ENCODE assay signal across 10 cellular contexts in genomic region chr6:111230351-111231077, GRCh38.
DNase-seq lines count a peak whose midpoint lies in the region; ATAC-seq, FAIRE-seq and TF ChIP-seq lines count a peak whose summit lies in the region.
"Had no signal": no experiment of that assay in that cellular context is flagged by ENCODE, and none has a peak within 500 bp of the region (broad histone marks: within the 10 kb centered on the region; RNA-seq: fewer than 3 reads in every experiment).

No MANE protein-coding gene starts in this region.

- TF ChIP-seq POLR2A in GM18505 (IDR thresholded peaks at IDR 0.05; ENCODE audit: borderline replicate concordance, extremely low read depth, insufficient read depth, insufficient read length): no peak

- no peak for FAIRE-seq in D721Med (lab: Jason Lieb, UNC)

- TF ChIP-seq CTCF in epithelial cell of esophagus (IDR thresholded peaks at IDR 0.05; ENCODE audit: insufficient read depth, low read depth, low read length, missing control alignments): no peak
- no peak for TF ChIP-seq CTCF in liver (IDR thresholded peaks at IDR 0.05; ENCODE audit: low read depth, low read length, missing input control)
- no peak for TF ChIP-seq CTCF in D721Med (IDR thresholded peaks at IDR 0.05; ENCODE audit: insufficient read depth, missing control alignments)

- 55% methylated on average over 2 of the region's 2 CpGs for whole genome bisulfite sequencing in liver

- no peak overlapping the region for H3K4me3 ChIP-seq in epithelial cell of esophagus (ENCODE audit: low read length)
- no peak overlapping the region for H3K4me3 ChIP-seq in liver (ENCODE audit: low read depth in 1 of 3, low read length in 3 of 3)

- no peak overlapping the region for H3K27ac ChIP-seq in liver (ENCODE audit: low read depth in 1 of 2, low read length in 2 of 2)

- H3K36me3 ChIP-seq in liver (ENCODE audit: control insufficient read depth in 4 of 4, insufficient read depth in 3 of 4, low read depth in 1 of 4, low read length in 3 of 4): no peaks in the 10 kb centered on the region

- DNase-seq in AG20443 (ENCODE audit: low spot score) (peak; percentile 57), NCI-H69 (lab: John Stamatoyannopoulos, UW) (peak; percentile 3), epithelial cell of esophagus (ENCODE audit: low read depth) (peak; percentile 83), D721Med (ENCODE audit: insufficient read length, low spot score) (no peak)
- no peak for DNase-seq in activated CD8-positive, alpha-beta memory T cell treated with anti-CD3 and anti-CD28 coated beads, Interleukin-2, amount 50 U/mL, for 48 hours
- DNase-seq: activated CD4-positive, CD25-positive, alpha-beta regulatory T cell treated with anti-CD3 and anti-CD28 coated beads, Interleukin-2, amount 50 U/mL, for 72 hours; activated gamma-delta T cell treated with Interleukin-2 at 50 U/mL for 16 hours had no signal

- peaks cover 0 to 2% (median 0%) of the 10 kb centered on the region in 4 donors for H3K4me1 ChIP-seq in liver (ENCODE audit: control insufficient read depth in 4 of 4, insufficient read depth in 4 of 4, low read length in 3 of 4)

- no peaks in the 10 kb centered on the region for H3K27me3 ChIP-seq in liver (ENCODE audit: control insufficient read depth in 4 of 4, insufficient read depth in 4 of 4, low read length in 3 of 4)

- no peak for ATAC-seq in HG03045 (IDR thresholded peaks at IDR 0.05; ENCODE audit: unreplicated experiment)
- ATAC-seq in GM18505 (IDR thresholded peaks at IDR 0.05; ENCODE audit: unreplicated experiment): no peak

- H3K9me3 ChIP-seq in liver (ENCODE audit: control insufficient read depth in 4 of 4, low read length in 3 of 4): no peaks in the 10 kb centered on the region

- TF ChIP-seq RAD21 in liver (IDR thresholded peaks at IDR 0.05): no peak

- no peak overlapping the region for H3K9ac ChIP-seq in liver (ENCODE audit: low read depth in 1 of 2, low read length in 2 of 2)

TF ChIP-seq in liver, 16 proteins besides CTCF, POLR2A, EP300 and RAD21:
- peak; percentile 8 to 63 for TF ChIP-seq RXRA (IDR thresholded peaks at IDR 0.05)
- peak; percentile 59 for TF ChIP-seq ATF3 (IDR thresholded peaks at IDR 0.05)
- TF ChIP-seq, protein P1, sequence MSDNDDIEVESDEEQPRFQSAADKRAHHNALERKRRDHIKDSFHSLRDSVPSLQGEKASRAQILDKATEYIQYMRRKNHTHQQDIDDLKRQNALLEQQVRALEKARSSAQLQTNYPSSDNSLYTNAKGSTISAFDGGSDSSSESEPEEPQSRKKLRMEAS (IDR thresholded peaks at IDR 0.05): peak; percentile 24
- TF ChIP-seq FOXA1 (IDR thresholded peaks at IDR 0.05): no peak
- peak; percentile 23 for TF ChIP-seq FOXA2 (IDR thresholded peaks at IDR 0.05)
- no peak for TF ChIP-seq EGR1 (IDR thresholded peaks at IDR 0.05; ENCODE audit: low read depth in 2 of 2)
- TF ChIP-seq TAF1 (conservative IDR thresholded peaks at IDR 0.05): no peak
- TF ChIP-seq HNF4G (IDR thresholded peaks at IDR 0.05): no peak
- TF ChIP-seq HNF4A (conservative IDR thresholded peaks at IDR 0.05): peak; percentile 7 to 46
- TF ChIP-seq, protein P2, sequence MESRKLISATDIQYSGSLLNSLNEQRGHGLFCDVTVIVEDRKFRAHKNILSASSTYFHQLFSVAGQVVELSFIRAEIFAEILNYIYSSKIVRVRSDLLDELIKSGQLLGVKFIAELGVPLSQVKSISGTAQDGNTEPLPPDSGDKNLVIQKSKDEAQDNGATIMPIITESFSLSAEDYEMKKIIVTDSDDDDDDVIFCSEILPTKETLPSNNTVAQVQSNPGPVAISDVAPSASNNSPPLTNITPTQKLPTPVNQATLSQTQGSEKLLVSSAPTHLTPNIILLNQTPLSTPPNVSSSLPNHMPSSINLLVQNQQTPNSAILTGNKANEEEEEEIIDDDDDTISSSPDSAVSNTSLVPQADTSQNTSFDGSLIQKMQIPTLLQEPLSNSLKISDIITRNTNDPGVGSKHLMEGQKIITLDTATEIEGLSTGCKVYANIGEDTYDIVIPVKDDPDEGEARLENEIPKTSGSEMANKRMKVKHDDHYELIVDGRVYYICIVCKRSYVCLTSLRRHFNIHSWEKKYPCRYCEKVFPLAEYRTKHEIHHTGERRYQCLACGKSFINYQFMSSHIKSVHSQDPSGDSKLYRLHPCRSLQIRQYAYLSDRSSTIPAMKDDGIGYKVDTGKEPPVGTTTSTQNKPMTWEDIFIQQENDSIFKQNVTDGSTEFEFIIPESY (IDR thresholded peaks at IDR 0.05): no peak
- TF ChIP-seq JUND (IDR thresholded peaks at IDR 0.05): peak; percentile 42 to 67
- TF ChIP-seq GABPA (IDR thresholded peaks at IDR 0.05 in 1 of 2, conservative IDR thresholded peaks at IDR 0.05 in 1 of 2): no peak
- TF ChIP-seq NR2F2 (IDR thresholded peaks at IDR 0.05): no peak
- no peak for TF ChIP-seq YY1 (IDR thresholded peaks at IDR 0.05)
TF ChIP-seq in liver: peak in this region for 6.

Comparison
In these comparisons a context has a peak if more than half of its experiments do, and no peak if none do; other contexts are left out.
1. DNase-seq: peak in AG20443 (single experiment), NCI-H69 (single experiment) and epithelial cell of esophagus (single experiment); none in activated CD8-positive, alpha-beta memory T cell treated with anti-CD3 and anti-CD28 coated beads, Interleukin-2, amount 50 U/mL, for 48 hours (single experiment) and D721Med (single experiment).